Comparison of ENCODE assay signal across 1 cellular context in the genomic region with DNA sequence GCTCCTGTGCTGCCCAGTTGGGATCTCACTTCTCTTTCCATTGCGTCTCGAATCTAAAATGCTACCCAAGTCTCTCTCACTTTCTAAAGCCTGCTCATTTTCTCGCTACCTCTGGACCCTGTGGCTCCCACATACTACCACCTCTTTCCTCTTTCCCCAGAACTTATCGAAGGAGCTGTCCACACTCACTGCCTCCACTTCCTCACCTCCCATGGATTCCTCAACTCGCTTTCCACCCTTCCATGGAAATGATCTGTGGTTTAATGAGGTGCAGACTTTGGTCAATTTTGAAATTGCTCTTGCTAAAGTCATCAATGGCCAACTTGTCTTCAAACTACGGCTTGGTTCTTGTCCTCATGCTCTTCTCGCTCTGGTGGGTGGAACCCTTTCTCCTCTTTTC.
TF ChIP-seq lines count a peak whose summit lies in the region.

No MANE protein-coding gene starts in this region.

TF ChIP-seq in HepG2, 621 proteins besides CTCF, POLR2A, EP300 and RAD21:
- TF ChIP-seq ZKSCAN5 (CRISPR knock-in tag; IDR thresholded peaks at IDR 0.05), result peak; percentile 22; the same call in 1 of the 2 replicates
- TF ChIP-seq, protein P1, sequence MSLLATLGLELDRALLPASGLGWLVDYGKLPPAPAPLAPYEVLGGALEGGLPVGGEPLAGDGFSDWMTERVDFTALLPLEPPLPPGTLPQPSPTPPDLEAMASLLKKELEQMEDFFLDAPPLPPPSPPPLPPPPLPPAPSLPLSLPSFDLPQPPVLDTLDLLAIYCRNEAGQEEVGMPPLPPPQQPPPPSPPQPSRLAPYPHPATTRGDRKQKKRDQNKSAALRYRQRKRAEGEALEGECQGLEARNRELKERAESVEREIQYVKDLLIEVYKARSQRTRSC (CRISPR knock-in tag; IDR thresholded peaks at IDR 0.05; ENCODE audit: low read depth), result no peak
- TF ChIP-seq ZBTB7A (CRISPR knock-in tag; IDR thresholded peaks at IDR 0.05), result 0 out of 2 replicates have a peak, but pooled peaks have one; percentile 23
